ENCODE assay signal across 26 cellular contexts in genomic region chr7:2675256-2675764, GRCh38. TPM values are rescaled to one million over a fixed set of nuclear protein-coding genes. Genes with fewer than 3 reads are reported as not detected.
"Had no signal": no experiment of that assay in that cellular context is flagged by ENCODE, and none has a peak within 500 bp of the region (broad histone marks: within the 10 kb centered on the region; RNA-seq: fewer than 3 reads in every experiment).

No MANE protein-coding gene starts in this region.

- H3K27ac ChIP-seq: colonic mucosa, epithelial cell of prostate, esophagus squamous epithelium, gastroesophageal sphincter, heart left ventricle, hepatocyte, lower lobe of right lung had no signal

- H3K9me3 ChIP-seq: colonic mucosa, esophagus squamous epithelium, mucosa of descending colon had no signal

- DNase-seq: colonic mucosa; cortex of kidney; effector CD8-positive, alpha-beta T cell; effector memory CD8-positive, alpha-beta T cell; endodermal cell; erythroblast; esophagus squamous epithelium; foreskin fibroblast; foreskin melanocyte; hypothalamus; immature natural killer cell; islet precursor cell; kidney; kidney glomerular epithelial cell; left colon; left ventricle myocardium superior; lower lobe of right lung; mesenchymal stem cell; mucosa of descending colon had no signal

- H3K27me3 ChIP-seq: colonic mucosa, hepatocyte had no signal

- ATAC-seq: effector memory CD8-positive, alpha-beta T cell; esophagus mucosa; gastroesophageal sphincter; heart left ventricle; left colon; left lobe of liver; left ventricle myocardium superior; lower lobe of right lung; mucosa of descending colon had no signal

- H3K4me3 ChIP-seq: colonic mucosa, esophagus squamous epithelium, gastroesophageal sphincter, heart left ventricle, hepatocyte, lower lobe of right lung, mucosa of descending colon had no signal

- H3K36me3 ChIP-seq: colonic mucosa, esophagus squamous epithelium, gastroesophageal sphincter, heart left ventricle, lower lobe of right lung had no signal

- H3K4me1 ChIP-seq: colonic mucosa had no signal

RNA-seq across cellular contexts. Expression of gene AMZ1, which starts 12.7 kb away (rescaled TPM):
- total RNA-seq: hepatocyte, lung microvascular endothelial cell had no signal
